1 cellular context compared by ENCODE assay signal in the genomic region with DNA sequence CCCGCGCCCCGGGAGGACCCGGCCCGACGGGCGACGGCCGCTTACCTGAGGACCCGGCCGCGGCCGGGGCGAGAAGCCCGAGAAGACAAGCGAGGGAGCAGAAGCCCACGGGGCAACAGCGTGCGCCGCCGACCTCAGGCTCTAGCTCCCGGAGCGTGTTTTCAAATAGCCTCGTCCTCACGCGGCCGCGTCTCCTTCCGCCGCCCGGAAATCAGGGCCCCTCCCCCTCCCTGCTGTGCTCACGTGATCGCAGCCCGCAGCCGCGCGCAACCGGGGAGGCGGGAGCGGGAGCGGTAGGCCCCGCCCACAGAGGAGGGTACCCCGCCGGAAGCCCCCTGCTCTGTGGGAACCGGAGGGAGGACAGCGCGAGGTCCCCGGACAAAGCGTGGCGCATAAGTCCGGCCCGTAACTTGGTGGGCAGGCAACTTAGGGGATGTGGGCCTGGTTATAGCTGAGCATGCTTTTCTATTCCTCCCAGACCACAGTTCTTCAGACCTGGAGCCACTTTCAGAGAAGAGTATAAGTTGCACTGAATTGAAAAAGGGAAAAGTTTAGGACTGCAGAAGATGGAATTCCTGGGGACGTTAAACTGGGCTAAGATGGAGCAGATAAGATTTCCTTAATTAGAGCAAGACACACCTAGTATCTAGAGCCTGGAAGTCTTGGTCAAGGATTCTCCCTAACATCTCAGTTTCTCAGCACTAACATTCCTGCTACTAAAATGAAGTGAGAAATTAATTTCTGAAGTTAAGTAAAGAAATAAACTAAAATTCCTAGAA.
TF ChIP-seq lines count a peak whose summit lies in the region.

TEX10 (minus strand) TSS at position 216 of the 779 bp plus-strand sequence. CDS start 3,579 bp downstream, outside the sequence.

TF ChIP-seq in GM12878, 131 proteins besides CTCF, POLR2A, EP300 and RAD21 (continued from another document and continues in another):
- TF ChIP-seq, protein P1, sequence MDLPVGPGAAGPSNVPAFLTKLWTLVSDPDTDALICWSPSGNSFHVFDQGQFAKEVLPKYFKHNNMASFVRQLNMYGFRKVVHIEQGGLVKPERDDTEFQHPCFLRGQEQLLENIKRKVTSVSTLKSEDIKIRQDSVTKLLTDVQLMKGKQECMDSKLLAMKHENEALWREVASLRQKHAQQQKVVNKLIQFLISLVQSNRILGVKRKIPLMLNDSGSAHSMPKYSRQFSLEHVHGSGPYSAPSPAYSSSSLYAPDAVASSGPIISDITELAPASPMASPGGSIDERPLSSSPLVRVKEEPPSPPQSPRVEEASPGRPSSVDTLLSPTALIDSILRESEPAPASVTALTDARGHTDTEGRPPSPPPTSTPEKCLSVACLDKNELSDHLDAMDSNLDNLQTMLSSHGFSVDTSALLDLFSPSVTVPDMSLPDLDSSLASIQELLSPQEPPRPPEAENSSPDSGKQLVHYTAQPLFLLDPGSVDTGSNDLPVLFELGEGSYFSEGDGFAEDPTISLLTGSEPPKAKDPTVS (IDR thresholded peaks at IDR 0.05; ENCODE audit: low read depth, low read length) = no peak
- TF ChIP-seq BCLAF1 (IDR thresholded peaks at IDR 0.05) (no peak), FOXM1 (IDR thresholded peaks at IDR 0.05; ENCODE audit: low read depth, low read length) (no peak; the same call in 1 of the 2 replicates), CBX5 (IDR thresholded peaks at IDR 0.05; ENCODE audit: low read depth) (peak; percentile 60; the same call in 1 of the 2 replicates), NFIC (IDR thresholded peaks at IDR 0.05; ENCODE audit: low read depth, low read length) (no peak), SMAD5 (IDR thresholded peaks at IDR 0.05; ENCODE audit: low read depth) (peak; percentile 68; the same call in 1 of the 2 replicates), YY1 (IDR thresholded peaks at IDR 0.05; ENCODE audit: low read depth, low read length) (peak; percentile 24; the same call in 1 of the 2 replicates), TBL1XR1 (IDR thresholded peaks at IDR 0.05; ENCODE audit: low read depth, low read length) (no peak; the same call in 1 of the 2 replicates), ZNF622 (IDR thresholded peaks at IDR 0.05) (no peak), TARDBP (IDR thresholded peaks at IDR 0.05; ENCODE audit: borderline replicate concordance) (peak; percentile 83), MAX (IDR thresholded peaks at IDR 0.05; ENCODE audit: low read depth, low read length) (peak; percentile 97), FOXK2 (IDR thresholded peaks at IDR 0.05) (no peak), KAT2A (conservative IDR thresholded peaks at IDR 0.05; ENCODE audit: control insufficient read depth, low read depth, low read length) (no peak), PAX5 (IDR thresholded peaks at IDR 0.05; ENCODE audit: borderline replicate concordance, low read depth, low read length) (peak; percentile 49; the same call in 1 of the 2 replicates), FOS (IDR thresholded peaks at IDR 0.05; ENCODE audit: borderline replicate concordance, extremely low read depth, insufficient read length) (no peak), SIN3A (IDR thresholded peaks at IDR 0.05; ENCODE audit: low read depth, low read length) (peak; percentile 60; the same call in 1 of the 2 replicates), USF2 (IDR thresholded peaks at IDR 0.05; ENCODE audit: borderline replicate concordance, low read depth, low read length) (peak; percentile 89), KDM1A (IDR thresholded peaks at IDR 0.05; ENCODE audit: borderline replicate concordance) (no peak), STAT3 (IDR thresholded peaks at IDR 0.05; ENCODE audit: low read depth, low read length) (no peak), PML (IDR thresholded peaks at IDR 0.05; ENCODE audit: low read length) (peak; percentile 89)
- TF ChIP-seq, protein P2, sequence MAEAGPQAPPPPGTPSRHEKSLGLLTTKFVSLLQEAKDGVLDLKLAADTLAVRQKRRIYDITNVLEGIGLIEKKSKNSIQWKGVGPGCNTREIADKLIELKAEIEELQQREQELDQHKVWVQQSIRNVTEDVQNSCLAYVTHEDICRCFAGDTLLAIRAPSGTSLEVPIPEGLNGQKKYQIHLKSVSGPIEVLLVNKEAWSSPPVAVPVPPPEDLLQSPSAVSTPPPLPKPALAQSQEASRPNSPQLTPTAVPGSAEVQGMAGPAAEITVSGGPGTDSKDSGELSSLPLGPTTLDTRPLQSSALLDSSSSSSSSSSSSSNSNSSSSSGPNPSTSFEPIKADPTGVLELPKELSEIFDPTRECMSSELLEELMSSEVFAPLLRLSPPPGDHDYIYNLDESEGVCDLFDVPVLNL (IDR thresholded peaks at IDR 0.05; ENCODE audit: low read depth, low read length) = peak; percentile 70
- TF ChIP-seq, protein P3, sequence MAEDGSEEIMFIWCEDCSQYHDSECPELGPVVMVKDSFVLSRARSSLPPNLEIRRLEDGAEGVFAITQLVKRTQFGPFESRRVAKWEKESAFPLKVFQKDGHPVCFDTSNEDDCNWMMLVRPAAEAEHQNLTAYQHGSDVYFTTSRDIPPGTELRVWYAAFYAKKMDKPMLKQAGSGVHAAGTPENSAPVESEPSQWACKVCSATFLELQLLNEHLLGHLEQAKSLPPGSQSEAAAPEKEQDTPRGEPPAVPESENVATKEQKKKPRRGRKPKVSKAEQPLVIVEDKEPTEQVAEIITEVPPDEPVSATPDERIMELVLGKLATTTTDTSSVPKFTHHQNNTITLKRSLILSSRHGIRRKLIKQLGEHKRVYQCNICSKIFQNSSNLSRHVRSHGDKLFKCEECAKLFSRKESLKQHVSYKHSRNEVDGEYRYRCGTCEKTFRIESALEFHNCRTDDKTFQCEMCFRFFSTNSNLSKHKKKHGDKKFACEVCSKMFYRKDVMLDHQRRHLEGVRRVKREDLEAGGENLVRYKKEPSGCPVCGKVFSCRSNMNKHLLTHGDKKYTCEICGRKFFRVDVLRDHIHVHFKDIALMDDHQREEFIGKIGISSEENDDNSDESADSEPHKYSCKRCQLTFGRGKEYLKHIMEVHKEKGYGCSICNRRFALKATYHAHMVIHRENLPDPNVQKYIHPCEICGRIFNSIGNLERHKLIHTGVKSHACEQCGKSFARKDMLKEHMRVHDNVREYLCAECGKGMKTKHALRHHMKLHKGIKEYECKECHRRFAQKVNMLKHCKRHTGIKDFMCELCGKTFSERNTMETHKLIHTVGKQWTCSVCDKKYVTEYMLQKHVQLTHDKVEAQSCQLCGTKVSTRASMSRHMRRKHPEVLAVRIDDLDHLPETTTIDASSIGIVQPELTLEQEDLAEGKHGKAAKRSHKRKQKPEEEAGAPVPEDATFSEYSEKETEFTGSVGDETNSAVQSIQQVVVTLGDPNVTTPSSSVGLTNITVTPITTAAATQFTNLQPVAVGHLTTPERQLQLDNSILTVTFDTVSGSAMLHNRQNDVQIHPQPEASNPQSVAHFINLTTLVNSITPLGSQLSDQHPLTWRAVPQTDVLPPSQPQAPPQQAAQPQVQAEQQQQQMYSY (CRISPR knock-in tag; IDR thresholded peaks at IDR 0.05) = no peak
- TF ChIP-seq, protein P4, sequence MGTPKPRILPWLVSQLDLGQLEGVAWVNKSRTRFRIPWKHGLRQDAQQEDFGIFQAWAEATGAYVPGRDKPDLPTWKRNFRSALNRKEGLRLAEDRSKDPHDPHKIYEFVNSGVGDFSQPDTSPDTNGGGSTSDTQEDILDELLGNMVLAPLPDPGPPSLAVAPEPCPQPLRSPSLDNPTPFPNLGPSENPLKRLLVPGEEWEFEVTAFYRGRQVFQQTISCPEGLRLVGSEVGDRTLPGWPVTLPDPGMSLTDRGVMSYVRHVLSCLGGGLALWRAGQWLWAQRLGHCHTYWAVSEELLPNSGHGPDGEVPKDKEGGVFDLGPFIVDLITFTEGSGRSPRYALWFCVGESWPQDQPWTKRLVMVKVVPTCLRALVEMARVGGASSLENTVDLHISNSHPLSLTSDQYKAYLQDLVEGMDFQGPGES (IDR thresholded peaks at IDR 0.05) = no peak
- TF ChIP-seq, protein P5, sequence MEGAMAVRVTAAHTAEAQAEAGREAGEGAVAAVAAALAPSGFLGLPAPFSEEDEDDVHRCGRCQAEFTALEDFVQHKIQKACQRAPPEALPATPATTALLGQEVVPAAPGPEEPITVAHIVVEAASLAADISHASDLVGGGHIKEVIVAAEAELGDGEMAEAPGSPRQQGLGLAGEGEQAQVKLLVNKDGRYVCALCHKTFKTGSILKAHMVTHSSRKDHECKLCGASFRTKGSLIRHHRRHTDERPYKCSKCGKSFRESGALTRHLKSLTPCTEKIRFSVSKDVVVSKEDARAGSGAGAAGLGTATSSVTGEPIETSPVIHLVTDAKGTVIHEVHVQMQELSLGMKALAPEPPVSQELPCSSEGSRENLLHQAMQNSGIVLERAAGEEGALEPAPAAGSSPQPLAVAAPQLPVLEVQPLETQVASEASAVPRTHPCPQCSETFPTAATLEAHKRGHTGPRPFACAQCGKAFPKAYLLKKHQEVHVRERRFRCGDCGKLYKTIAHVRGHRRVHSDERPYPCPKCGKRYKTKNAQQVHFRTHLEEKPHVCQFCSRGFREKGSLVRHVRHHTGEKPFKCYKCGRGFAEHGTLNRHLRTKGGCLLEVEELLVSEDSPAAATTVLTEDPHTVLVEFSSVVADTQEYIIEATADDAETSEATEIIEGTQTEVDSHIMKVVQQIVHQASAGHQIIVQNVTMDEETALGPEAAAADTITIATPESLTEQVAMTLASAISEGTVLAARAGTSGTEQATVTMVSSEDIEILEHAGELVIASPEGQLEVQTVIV (IDR thresholded peaks at IDR 0.05; ENCODE audit: borderline replicate concordance, partially characterized antibody) = no peak
- TF ChIP-seq, protein P6, sequence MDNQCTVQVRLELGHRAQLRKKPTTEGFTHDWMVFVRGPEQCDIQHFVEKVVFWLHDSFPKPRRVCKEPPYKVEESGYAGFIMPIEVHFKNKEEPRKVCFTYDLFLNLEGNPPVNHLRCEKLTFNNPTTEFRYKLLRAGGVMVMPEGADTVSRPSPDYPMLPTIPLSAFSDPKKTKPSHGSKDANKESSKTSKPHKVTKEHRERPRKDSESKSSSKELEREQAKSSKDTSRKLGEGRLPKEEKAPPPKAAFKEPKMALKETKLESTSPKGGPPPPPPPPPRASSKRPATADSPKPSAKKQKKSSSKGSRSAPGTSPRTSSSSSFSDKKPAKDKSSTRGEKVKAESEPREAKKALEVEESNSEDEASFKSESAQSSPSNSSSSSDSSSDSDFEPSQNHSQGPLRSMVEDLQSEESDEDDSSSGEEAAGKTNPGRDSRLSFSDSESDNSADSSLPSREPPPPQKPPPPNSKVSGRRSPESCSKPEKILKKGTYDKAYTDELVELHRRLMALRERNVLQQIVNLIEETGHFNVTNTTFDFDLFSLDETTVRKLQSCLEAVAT (IDR thresholded peaks at IDR 0.05) = 0 out of 2 replicates have a peak, but pooled peaks have one; percentile 44
- TF ChIP-seq, protein P7, sequence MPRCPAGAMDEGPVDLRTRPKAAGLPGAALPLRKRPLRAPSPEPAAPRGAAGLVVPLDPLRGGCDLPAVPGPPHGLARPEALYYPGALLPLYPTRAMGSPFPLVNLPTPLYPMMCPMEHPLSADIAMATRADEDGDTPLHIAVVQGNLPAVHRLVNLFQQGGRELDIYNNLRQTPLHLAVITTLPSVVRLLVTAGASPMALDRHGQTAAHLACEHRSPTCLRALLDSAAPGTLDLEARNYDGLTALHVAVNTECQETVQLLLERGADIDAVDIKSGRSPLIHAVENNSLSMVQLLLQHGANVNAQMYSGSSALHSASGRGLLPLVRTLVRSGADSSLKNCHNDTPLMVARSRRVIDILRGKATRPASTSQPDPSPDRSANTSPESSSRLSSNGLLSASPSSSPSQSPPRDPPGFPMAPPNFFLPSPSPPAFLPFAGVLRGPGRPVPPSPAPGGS (IDR thresholded peaks at IDR 0.05; ENCODE audit: borderline replicate concordance, insufficient read depth, low read depth, low read length, poor library complexity, severe bottlenecking) = no peak
- TF ChIP-seq, protein P8, sequence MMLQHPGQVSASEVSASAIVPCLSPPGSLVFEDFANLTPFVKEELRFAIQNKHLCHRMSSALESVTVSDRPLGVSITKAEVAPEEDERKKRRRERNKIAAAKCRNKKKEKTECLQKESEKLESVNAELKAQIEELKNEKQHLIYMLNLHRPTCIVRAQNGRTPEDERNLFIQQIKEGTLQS (IDR thresholded peaks at IDR 0.05; ENCODE audit: borderline replicate concordance, extremely low read depth, low read depth, low read length) = peak; percentile 78; the same call in 1 of the 2 replicates
- TF ChIP-seq, protein P9, sequence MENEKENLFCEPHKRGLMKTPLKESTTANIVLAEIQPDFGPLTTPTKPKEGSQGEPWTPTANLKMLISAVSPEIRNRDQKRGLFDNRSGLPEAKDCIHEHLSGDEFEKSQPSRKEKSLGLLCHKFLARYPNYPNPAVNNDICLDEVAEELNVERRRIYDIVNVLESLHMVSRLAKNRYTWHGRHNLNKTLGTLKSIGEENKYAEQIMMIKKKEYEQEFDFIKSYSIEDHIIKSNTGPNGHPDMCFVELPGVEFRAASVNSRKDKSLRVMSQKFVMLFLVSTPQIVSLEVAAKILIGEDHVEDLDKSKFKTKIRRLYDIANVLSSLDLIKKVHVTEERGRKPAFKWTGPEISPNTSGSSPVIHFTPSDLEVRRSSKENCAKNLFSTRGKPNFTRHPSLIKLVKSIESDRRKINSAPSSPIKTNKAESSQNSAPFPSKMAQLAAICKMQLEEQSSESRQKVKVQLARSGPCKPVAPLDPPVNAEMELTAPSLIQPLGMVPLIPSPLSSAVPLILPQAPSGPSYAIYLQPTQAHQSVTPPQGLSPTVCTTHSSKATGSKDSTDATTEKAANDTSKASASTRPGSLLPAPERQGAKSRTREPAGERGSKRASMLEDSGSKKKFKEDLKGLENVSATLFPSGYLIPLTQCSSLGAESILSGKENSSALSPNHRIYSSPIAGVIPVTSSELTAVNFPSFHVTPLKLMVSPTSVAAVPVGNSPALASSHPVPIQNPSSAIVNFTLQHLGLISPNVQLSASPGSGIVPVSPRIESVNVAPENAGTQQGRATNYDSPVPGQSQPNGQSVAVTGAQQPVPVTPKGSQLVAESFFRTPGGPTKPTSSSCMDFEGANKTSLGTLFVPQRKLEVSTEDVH (IDR thresholded peaks at IDR 0.05; ENCODE audit: low read depth, partially characterized antibody) = no peak
